Comparison of ENCODE assay signal across 13 cellular contexts in the genomic region with DNA sequence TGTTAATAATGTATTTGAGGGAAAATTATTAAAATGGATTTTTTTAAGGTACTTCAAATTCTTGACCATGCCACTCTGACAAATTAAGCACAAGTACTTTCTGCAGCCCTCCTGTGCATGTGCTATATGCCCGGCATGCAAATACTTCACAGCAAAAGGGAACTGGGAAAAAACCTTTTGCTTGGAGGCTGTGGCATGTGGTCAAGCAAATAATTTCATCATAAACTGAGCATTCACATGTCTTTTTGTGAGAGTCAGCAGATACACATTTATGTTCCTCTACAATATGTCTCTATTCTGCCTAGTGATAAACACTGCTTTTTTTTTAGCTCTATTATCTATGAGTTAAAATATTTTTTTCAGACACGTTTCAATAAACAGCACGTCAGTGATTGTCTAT. TPM values are rescaled to one million over a fixed set of nuclear protein-coding genes. Genes with fewer than 3 reads are reported as not detected.
DNase-seq lines count a peak whose midpoint lies in the region; ATAC-seq, FAIRE-seq and TF ChIP-seq lines count a peak whose summit lies in the region.
"Had no signal": no experiment of that assay in that cellular context is flagged by ENCODE, and none has a peak within 500 bp of the region (broad histone marks: within the 10 kb centered on the region; RNA-seq: fewer than 3 reads in every experiment).

No MANE protein-coding gene starts in this region.

- ATAC-seq in GM19463 (IDR thresholded peaks at IDR 0.05; ENCODE audit: unreplicated experiment) (peak; percentile 87), HG03442 (IDR thresholded peaks at IDR 0.05; ENCODE audit: unreplicated experiment) (peak; percentile 80)
- ATAC-seq in stimulated activated naive CD8-positive, alpha-beta T cell treated with anti-CD3 and anti-CD28 coated beads, Interleukin-15, Interleukin-2, amounts not matched to agents 100 U/mL and 50 U/mL, for 24 hours, result no peak

- H3K4me1 ChIP-seq in astrocyte (ENCODE audit: insufficient read depth, low read length) (peaks cover 20% of the 10 kb centered on the region), skeletal muscle tissue (ENCODE audit: control insufficient read depth in 3 of 3, insufficient read depth in 3 of 3, low read length in 3 of 3) (no peaks in the 10 kb centered on the region), vagina (no peaks in the 10 kb centered on the region)
- H3K4me1 ChIP-seq: HAP-1, thyroid gland had no signal

- H3K4me3 ChIP-seq in astrocyte (ENCODE audit: insufficient read depth, low read depth, low read length) (no peak overlapping the region), skeletal muscle tissue (ENCODE audit: low read length in 3 of 3) (no peak overlapping the region), vagina (no peak overlapping the region)
- H3K4me3 ChIP-seq: HAP-1, PC-9, thyroid gland had no signal

- H3K27ac ChIP-seq in astrocyte (ENCODE audit: low read depth, low read length) (no peak overlapping the region), skeletal muscle tissue (ENCODE audit: low read depth, low read length) (peak overlapping the region; percentile 50), vagina (no peak overlapping the region)
- H3K27ac ChIP-seq: PC-9, thyroid gland had no signal

- H3K27ac Mint-ChIP-seq in astrocyte (ENCODE audit: unreplicated experiment), result no peak overlapping the region
- H3K27ac Mint-ChIP-seq: activated T-cell treated with anti-CD3 and anti-CD28 coated beads, Interleukin-2, amount 50 U/mL, for 24 hours had no signal

- no peaks in the 10 kb centered on the region for H4K20me1 ChIP-seq in astrocyte (ENCODE audit: insufficient read depth, low read length)

- peak; percentile 37 for DNase-seq in astrocyte (ENCODE audit: low read depth)
- DNase-seq in stimulated activated naive CD8-positive, alpha-beta T cell treated with anti-CD3 and anti-CD28 coated beads, Interleukin-15, Interleukin-2, amounts not matched to agents 100 U/mL and 50 U/mL, for 24 hours, result no peak
- DNase-seq in vagina (ENCODE audit: extremely low spot score in 2 of 2), result no peak
- DNase-seq in NCI-H1694 (lab: John Stamatoyannopoulos, UW), result no peak
- DNase-seq: activated T-cell treated with anti-CD3 and anti-CD28 coated beads, Interleukin-2, amount 50 U/mL, for 24 hours; erythroblast; NCI-H1930; PC-9; thyroid gland had no signal

- H3K36me3 ChIP-seq in astrocyte (ENCODE audit: insufficient read depth, low read length) (no peaks in the 10 kb centered on the region), skeletal muscle tissue (ENCODE audit: control insufficient read depth in 3 of 3, insufficient read depth in 3 of 3, low read length in 3 of 3) (no peaks in the 10 kb centered on the region), vagina (no peaks in the 10 kb centered on the region)
- H3K36me3 ChIP-seq: HAP-1, thyroid gland had no signal

- H3K27me3 ChIP-seq in astrocyte (ENCODE audit: insufficient read depth, low read length), result no peaks in the 10 kb centered on the region
- no peaks in the 10 kb centered on the region for H3K27me3 ChIP-seq in skeletal muscle tissue (ENCODE audit: control insufficient read depth in 3 of 3, insufficient read depth in 3 of 3, low read length in 3 of 3)
- no peaks in the 10 kb centered on the region for H3K27me3 ChIP-seq in vagina
- H3K27me3 ChIP-seq: thyroid gland had no signal

- no peak for TF ChIP-seq CTCF in astrocyte (IDR thresholded peaks at IDR 0.05; ENCODE audit: insufficient read depth, low read depth, low read length)
- no peak for TF ChIP-seq CTCF in vagina (IDR thresholded peaks at IDR 0.05)

- H3K27me3 Mint-ChIP-seq in astrocyte (ENCODE audit: low read depth, unreplicated experiment), result no peaks in the 10 kb centered on the region
- H3K27me3 Mint-ChIP-seq: activated T-cell treated with anti-CD3 and anti-CD28 coated beads, Interleukin-2, amount 50 U/mL, for 24 hours had no signal

- peaks cover 18% of the 10 kb centered on the region for H3K4me1 Mint-ChIP-seq in astrocyte (ENCODE audit: low read depth, unreplicated experiment)

- TF ChIP-seq POLR2A in vagina (IDR thresholded peaks at IDR 0.05), result no peak

- H3K4me3 Mint-ChIP-seq in astrocyte (ENCODE audit: unreplicated experiment), result no peak overlapping the region
- H3K4me3 Mint-ChIP-seq: activated T-cell treated with anti-CD3 and anti-CD28 coated beads, Interleukin-2, amount 50 U/mL, for 24 hours had no signal

- intact Hi-C loops in vagina (cut with DNase I), result no loop called here

- H3K4me2 ChIP-seq in astrocyte (ENCODE audit: low read length), result no peak overlapping the region
- H3K4me2 ChIP-seq: PC-9 had no signal

- no peak overlapping the region for H2AFZ ChIP-seq in astrocyte (ENCODE audit: low read depth, low read length)
- H2AFZ ChIP-seq: PC-9 had no signal

- H3K9ac ChIP-seq in astrocyte (ENCODE audit: low read length) (no peak overlapping the region), skeletal muscle tissue (ENCODE audit: low read depth in 1 of 3, low read length in 3 of 3) (no peak overlapping the region)

- H3K79me2 ChIP-seq in astrocyte (ENCODE audit: insufficient read depth, low read length), result no peaks in the 10 kb centered on the region

- no peaks in the 10 kb centered on the region for H3K9me3 ChIP-seq in astrocyte (ENCODE audit: insufficient read depth, low read depth, low read length)
- no peaks in the 10 kb centered on the region for H3K9me3 ChIP-seq in skeletal muscle tissue (ENCODE audit: control insufficient read depth in 3 of 3, low read length in 3 of 3)
- H3K9me3 ChIP-seq in vagina, result no peaks in the 10 kb centered on the region
- H3K9me3 ChIP-seq: HAP-1, thyroid gland had no signal

- no peak for FAIRE-seq in astrocyte (lab: Jason Lieb, UNC)

- peaks cover 2% of the 10 kb centered on the region for H3K36me3 Mint-ChIP-seq in astrocyte (ENCODE audit: low read depth, unreplicated experiment)

- peaks cover 8% of the 10 kb centered on the region for H3K9me3 Mint-ChIP-seq in astrocyte (ENCODE audit: unreplicated experiment)

RNA-seq across cellular contexts. Expression of a gene that starts 53.7 kb away (rescaled TPM):
- total RNA-seq in astrocyte (22.0 and 31.3 TPM in 2 replicates), skeletal muscle tissue (24.5 TPM), vagina (3.4 TPM)
